In genomic region chr18:79246309-79247108, GRCh38 we compare ENCODE assay signal across 8 cellular contexts.
DNase-seq lines count a peak whose midpoint lies in the region; ATAC-seq and TF ChIP-seq lines count a peak whose summit lies in the region.

No MANE protein-coding gene starts in this region.

- H3K36me3 ChIP-seq in Peyer's patch = no peaks in the 10 kb centered on the region
- no peaks in the 10 kb centered on the region for H3K36me3 ChIP-seq in fibroblast of lung (ENCODE audit: control insufficient read depth, insufficient read depth, low read length)
- H3K36me3 ChIP-seq in neutrophil = no peaks in the 10 kb centered on the region

- H3K9me3 ChIP-seq in Peyer's patch (no peaks in the 10 kb centered on the region), fibroblast of lung (ENCODE audit: control insufficient read depth, insufficient read depth, low read depth, low read length) (no peaks in the 10 kb centered on the region), neutrophil (no peaks in the 10 kb centered on the region)

- peak; percentile 32 for DNase-seq in DMS 273 treated with DMSO at 0.1 percent for 48 hours (lab: John Stamatoyannopoulos, UW)
- peak in 47 of 76 experiments; percentile 1 to 61 (median 24) for DNase-seq in HUDEP-2 (lab: John Stamatoyannopoulos, UW; ENCODE audit: unreplicated experiment in 76 of 76)
- peak; percentile 48 to 77 (median 76) for DNase-seq in Peyer's patch
- peak; percentile 57 for DNase-seq in activated T-helper 1 cell treated with Interleukin-2 at 50 U/mL for 16 hours (ENCODE audit: low read depth)
- DNase-seq in fibroblast of lung (ENCODE audit: low read depth in 2 of 2) = peak; percentile 66 to 70
- DNase-seq in stromal cell of bone marrow (ENCODE audit: low read depth) = peak; percentile 52

- no peaks in the 10 kb centered on the region for H4K20me1 ChIP-seq in fibroblast of lung (ENCODE audit: control insufficient read depth, extremely low read depth, insufficient read depth, low read length)

- TF ChIP-seq POLR2A in Peyer's patch (IDR thresholded peaks at IDR 0.05) = no peak

- H3K27ac ChIP-seq in Peyer's patch = no peak overlapping the region
- H3K27ac ChIP-seq in fibroblast of lung (ENCODE audit: insufficient read depth, low read length) = no peak overlapping the region
- no peak overlapping the region for H3K27ac ChIP-seq in neutrophil

- peak; percentile 93 for ATAC-seq in GM21447 (IDR thresholded peaks at IDR 0.05; ENCODE audit: unreplicated experiment)

- H3K4me3 ChIP-seq in Peyer's patch (no peak overlapping the region), fibroblast of lung (replicated peaks in 1 of 4; ENCODE audit: control extremely low read depth in 1 of 4, insufficient read depth in 1 of 4, low read depth in 3 of 4, low read length in 4 of 4) (peak overlapping the region in 1 of 4 experiments; percentile 42), neutrophil (ENCODE audit: low read depth in 1 of 2, low read length in 1 of 2) (no peak overlapping the region)

- H3K27me3 ChIP-seq in Peyer's patch (no peaks in the 10 kb centered on the region), fibroblast of lung (ENCODE audit: control insufficient read depth, insufficient read depth, low read length) (no peaks in the 10 kb centered on the region), neutrophil (no peaks in the 10 kb centered on the region)

- H3K9ac ChIP-seq in fibroblast of lung (ENCODE audit: insufficient read depth, low read length) = no peak overlapping the region

- peak overlapping the region; percentile 55 for H2AFZ ChIP-seq in fibroblast of lung (ENCODE audit: low read length)

- H3K4me1 ChIP-seq in Peyer's patch = no peaks in the 10 kb centered on the region
- no peaks in the 10 kb centered on the region for H3K4me1 ChIP-seq in fibroblast of lung (ENCODE audit: control insufficient read depth, extremely low read depth, insufficient read depth, low read length)
- no peaks in the 10 kb centered on the region for H3K4me1 ChIP-seq in neutrophil (ENCODE audit: control insufficient read depth in 1 of 2, insufficient read depth in 1 of 2, low read depth in 1 of 2, low read length in 1 of 2)

- TF ChIP-seq CTCF in Peyer's patch (IDR thresholded peaks at IDR 0.05) = peak; percentile 60 to 96 (median 82)
- peak; percentile 88 to 95 for TF ChIP-seq CTCF in fibroblast of lung (conservative IDR thresholded peaks at IDR 0.05 in 1 of 2, IDR thresholded peaks at IDR 0.05 in 1 of 2; ENCODE audit: low read depth in 1 of 2, low read length in 2 of 2)
- TF ChIP-seq CTCF in neutrophil (IDR thresholded peaks at IDR 0.05) = peak; percentile 37

- no peaks in the 10 kb centered on the region for H3K79me2 ChIP-seq in fibroblast of lung (ENCODE audit: control insufficient read depth, insufficient read depth, low read length)

- peak overlapping the region; percentile 65 for H3K4me2 ChIP-seq in fibroblast of lung (ENCODE audit: extremely low read depth, insufficient read depth, low read length)

Comparison
In these comparisons a context has a peak if more than half of its experiments do, and no peak if none do; other contexts are left out.
1. DNase-seq: peak in every context shown above with its lines; median percentile 76 in Peyer's patch; 68 in fibroblast of lung; 57 in activated T-helper 1 cell treated with Interleukin-2 at 50 U/mL for 16 hours; 52 in stromal cell of bone marrow; 32 in DMS 273 treated with DMSO at 0.1 percent for 48 hours; 24 in HUDEP-2.
2. CTCF ChIP-seq: peak in every context shown above with its lines; median percentile 92 in fibroblast of lung; 82 in Peyer's patch; 37 in neutrophil.